1 cellular context compared by ENCODE assay signal in the genomic region with DNA sequence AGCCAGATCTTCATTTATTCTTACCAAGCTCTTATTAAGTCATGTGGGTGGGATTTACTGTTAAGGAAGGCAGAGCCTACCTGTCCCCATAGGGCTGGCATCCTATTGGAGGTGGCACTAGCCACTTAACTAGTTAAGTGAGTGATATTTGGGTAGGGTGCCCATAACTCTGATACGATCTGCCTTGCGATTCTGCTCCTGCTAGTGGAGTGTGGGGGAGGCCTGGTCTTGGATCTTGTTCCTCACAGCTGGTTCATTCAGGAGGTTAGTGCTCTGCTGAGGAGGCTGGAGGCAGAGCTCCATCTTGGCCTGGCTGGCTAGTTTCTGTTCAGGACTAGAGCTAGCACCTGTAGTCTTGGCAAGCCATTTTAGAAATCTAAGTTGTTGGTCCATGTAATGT.
TF ChIP-seq lines count a peak whose summit lies in the region.

No MANE protein-coding gene starts in this region.

TF ChIP-seq in HEK293, 187 proteins besides CTCF, POLR2A, EP300 and RAD21 (continued from another document):
- TF ChIP-seq, protein P1, sequence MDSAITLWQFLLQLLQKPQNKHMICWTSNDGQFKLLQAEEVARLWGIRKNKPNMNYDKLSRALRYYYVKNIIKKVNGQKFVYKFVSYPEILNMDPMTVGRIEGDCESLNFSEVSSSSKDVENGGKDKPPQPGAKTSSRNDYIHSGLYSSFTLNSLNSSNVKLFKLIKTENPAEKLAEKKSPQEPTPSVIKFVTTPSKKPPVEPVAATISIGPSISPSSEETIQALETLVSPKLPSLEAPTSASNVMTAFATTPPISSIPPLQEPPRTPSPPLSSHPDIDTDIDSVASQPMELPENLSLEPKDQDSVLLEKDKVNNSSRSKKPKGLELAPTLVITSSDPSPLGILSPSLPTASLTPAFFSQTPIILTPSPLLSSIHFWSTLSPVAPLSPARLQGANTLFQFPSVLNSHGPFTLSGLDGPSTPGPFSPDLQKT (IDR thresholded peaks at IDR 0.05; ENCODE audit: borderline replicate concordance, low read depth, low read length): no peak
- TF ChIP-seq ZNF10 (tag by site-specific recombination; IDR thresholded peaks at IDR 0.05): no peak
